2 cellular contexts compared by ENCODE assay signal in genomic region chr14:104650057-104650980, GRCh38.
TF ChIP-seq lines count a peak whose summit lies in the region.

No MANE protein-coding gene starts in this region.

TF ChIP-seq in GM12891, 5 proteins besides CTCF, POLR2A, EP300 and RAD21:
- no peak for TF ChIP-seq POLR2AphosphoS5 (IDR thresholded peaks at IDR 0.05; ENCODE audit: low read depth, low read length)
- TF ChIP-seq SPI1 (IDR thresholded peaks at IDR 0.05; ENCODE audit: low read depth, low read length) = peak; percentile 68
TF ChIP-seq in GM12891: peak in this region for 1.

TF ChIP-seq in K562, 482 proteins besides CTCF, POLR2A, EP300 and RAD21 (continues in another document):
- no peak for TF ChIP-seq THRAP3 (IDR thresholded peaks at IDR 0.05; ENCODE audit: borderline replicate concordance)
- TF ChIP-seq ZNF764 (CRISPR knock-in tag; IDR thresholded peaks at IDR 0.05; ENCODE audit: low read depth) = no peak
- peak; percentile 75 for TF ChIP-seq ZNF263 (CRISPR knock-in tag; IDR thresholded peaks at IDR 0.05; ENCODE audit: borderline replicate concordance)
- peak; percentile 40 to 80; a peak in 3 of 4 replicates for TF ChIP-seq MAZ (CRISPR knock-in tag; conservative IDR thresholded peaks at IDR 0.05 in 1 of 2, IDR thresholded peaks at IDR 0.05 in 1 of 2)
- TF ChIP-seq XRCC4 (IDR thresholded peaks at IDR 0.05; ENCODE audit: extremely low read depth, insufficient read depth, insufficient read length) = no peak
- no peak for TF ChIP-seq ZNF146 (CRISPR knock-in tag; IDR thresholded peaks at IDR 0.05; ENCODE audit: unreplicated experiment)
- no peak for TF ChIP-seq ZHX1 (conservative IDR thresholded peaks at IDR 0.05; ENCODE audit: low read length)
- no peak for TF ChIP-seq ZBTB26 (CRISPR knock-in tag; IDR thresholded peaks at IDR 0.05)
- no peak for TF ChIP-seq ARHGAP35 (IDR thresholded peaks at IDR 0.05; ENCODE audit: partially characterized antibody)
- no peak for TF ChIP-seq NFATC3 (IDR thresholded peaks at IDR 0.05)
- TF ChIP-seq ZNF740 (CRISPR knock-in tag; IDR thresholded peaks at IDR 0.05) = peak; percentile 66; the same call in 1 of the 2 replicates
- TF ChIP-seq ZNF740 (tag; IDR thresholded peaks at IDR 0.05) = no peak
- no peak for TF ChIP-seq RBM39 (optimal IDR thresholded peaks at IDR 0.05; ENCODE audit: low read depth, low read length)
- TF ChIP-seq HDAC3 (IDR thresholded peaks at IDR 0.05; ENCODE audit: borderline replicate concordance, partially characterized antibody) = no peak
- peak; percentile 45 for TF ChIP-seq EGR1 (conservative IDR thresholded peaks at IDR 0.05)
- TF ChIP-seq FOXK2 (conservative IDR thresholded peaks at IDR 0.05 in 1 of 2, IDR thresholded peaks at IDR 0.05 in 1 of 2; ENCODE audit: low read depth in 2 of 2) = no peak
- no peak for TF ChIP-seq ATF2 (CRISPR knock-in tag; IDR thresholded peaks at IDR 0.05)
- no peak for TF ChIP-seq STAT5A (IDR thresholded peaks at IDR 0.05; ENCODE audit: borderline replicate concordance, low read length)
- peak; percentile 91 for TF ChIP-seq PCBP1 (IDR thresholded peaks at IDR 0.05; ENCODE audit: low read depth, low read length, poor library complexity, severe bottlenecking)
- TF ChIP-seq KAT8 (IDR thresholded peaks at IDR 0.05; ENCODE audit: low read depth) = no peak
- TF ChIP-seq, protein P1, sequence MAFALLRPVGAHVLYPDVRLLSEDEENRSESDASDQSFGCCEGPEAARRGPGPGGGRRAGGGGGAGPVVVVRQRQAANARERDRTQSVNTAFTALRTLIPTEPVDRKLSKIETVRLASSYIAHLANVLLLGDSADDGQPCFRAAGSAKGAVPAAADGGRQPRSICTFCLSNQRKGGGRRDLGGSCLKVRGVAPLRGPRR (CRISPR knock-in tag; IDR thresholded peaks at IDR 0.05) = no peak
- no peak for TF ChIP-seq ZBTB5 (IDR thresholded peaks at IDR 0.05)
- TF ChIP-seq, protein P2, sequence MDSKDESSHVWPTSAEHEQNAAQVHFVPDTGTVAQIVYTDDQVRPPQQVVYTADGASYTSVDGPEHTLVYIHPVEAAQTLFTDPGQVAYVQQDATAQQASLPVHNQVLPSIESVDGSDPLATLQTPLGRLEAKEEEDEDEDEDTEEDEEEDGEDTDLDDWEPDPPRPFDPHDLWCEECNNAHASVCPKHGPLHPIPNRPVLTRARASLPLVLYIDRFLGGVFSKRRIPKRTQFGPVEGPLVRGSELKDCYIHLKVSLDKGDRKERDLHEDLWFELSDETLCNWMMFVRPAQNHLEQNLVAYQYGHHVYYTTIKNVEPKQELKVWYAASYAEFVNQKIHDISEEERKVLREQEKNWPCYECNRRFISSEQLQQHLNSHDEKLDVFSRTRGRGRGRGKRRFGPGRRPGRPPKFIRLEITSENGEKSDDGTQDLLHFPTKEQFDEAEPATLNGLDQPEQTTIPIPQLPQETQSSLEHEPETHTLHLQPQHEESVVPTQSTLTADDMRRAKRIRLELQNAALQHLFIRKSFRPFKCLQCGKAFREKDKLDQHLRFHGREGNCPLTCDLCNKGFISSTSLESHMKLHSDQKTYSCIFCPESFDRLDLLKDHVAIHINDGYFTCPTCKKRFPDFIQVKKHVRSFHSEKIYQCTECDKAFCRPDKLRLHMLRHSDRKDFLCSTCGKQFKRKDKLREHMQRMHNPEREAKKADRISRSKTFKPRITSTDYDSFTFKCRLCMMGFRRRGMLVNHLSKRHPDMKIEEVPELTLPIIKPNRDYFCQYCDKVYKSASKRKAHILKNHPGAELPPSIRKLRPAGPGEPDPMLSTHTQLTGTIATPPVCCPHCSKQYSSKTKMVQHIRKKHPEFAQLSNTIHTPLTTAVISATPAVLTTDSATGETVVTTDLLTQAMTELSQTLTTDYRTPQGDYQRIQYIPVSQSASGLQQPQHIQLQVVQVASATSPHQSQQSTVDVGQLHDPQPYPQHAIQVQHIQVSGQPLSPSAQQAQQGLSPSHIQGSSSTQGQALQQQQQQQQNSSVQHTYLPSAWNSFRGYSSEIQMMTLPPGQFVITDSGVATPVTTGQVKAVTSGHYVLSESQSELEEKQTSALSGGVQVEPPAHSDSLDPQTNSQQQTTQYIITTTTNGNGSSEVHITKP (IDR thresholded peaks at IDR 0.05; ENCODE audit: partially characterized antibody) = peak; percentile 90
- TF ChIP-seq ZNF584 (CRISPR knock-in tag; IDR thresholded peaks at IDR 0.05; ENCODE audit: low read depth) = no peak
- TF ChIP-seq RB1 (IDR thresholded peaks at IDR 0.05; ENCODE audit: low read depth) = 0 out of 2 replicates have a peak, but pooled peaks have one; percentile 48
- TF ChIP-seq ILK (tag; IDR thresholded peaks at IDR 0.05; ENCODE audit: borderline replicate concordance, low read depth) = no peak
- peak; percentile 59 for TF ChIP-seq SMC3 (conservative IDR thresholded peaks at IDR 0.05; ENCODE audit: insufficient read depth, low read depth, low read length)
- TF ChIP-seq HMG20A (CRISPR knock-in tag; conservative IDR thresholded peaks at IDR 0.05) = no peak
- TF ChIP-seq, protein P3, sequence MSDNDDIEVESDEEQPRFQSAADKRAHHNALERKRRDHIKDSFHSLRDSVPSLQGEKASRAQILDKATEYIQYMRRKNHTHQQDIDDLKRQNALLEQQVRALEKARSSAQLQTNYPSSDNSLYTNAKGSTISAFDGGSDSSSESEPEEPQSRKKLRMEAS (CRISPR knock-in tag; IDR thresholded peaks at IDR 0.05) = no peak
- TF ChIP-seq ZBTB7A (IDR thresholded peaks at IDR 0.05; ENCODE audit: borderline replicate concordance, control insufficient read depth, low read depth, low read length) = peak; percentile 91
- TF ChIP-seq TCFL5 (CRISPR knock-in tag; conservative IDR thresholded peaks at IDR 0.05) = no peak
- TF ChIP-seq, protein P4, sequence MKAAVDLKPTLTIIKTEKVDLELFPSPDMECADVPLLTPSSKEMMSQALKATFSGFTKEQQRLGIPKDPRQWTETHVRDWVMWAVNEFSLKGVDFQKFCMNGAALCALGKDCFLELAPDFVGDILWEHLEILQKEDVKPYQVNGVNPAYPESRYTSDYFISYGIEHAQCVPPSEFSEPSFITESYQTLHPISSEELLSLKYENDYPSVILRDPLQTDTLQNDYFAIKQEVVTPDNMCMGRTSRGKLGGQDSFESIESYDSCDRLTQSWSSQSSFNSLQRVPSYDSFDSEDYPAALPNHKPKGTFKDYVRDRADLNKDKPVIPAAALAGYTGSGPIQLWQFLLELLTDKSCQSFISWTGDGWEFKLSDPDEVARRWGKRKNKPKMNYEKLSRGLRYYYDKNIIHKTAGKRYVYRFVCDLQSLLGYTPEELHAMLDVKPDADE (conservative IDR thresholded peaks at IDR 0.05; ENCODE audit: control insufficient read depth, low read depth, low read length) = no peak
- no peak for TF ChIP-seq SIN3A (IDR thresholded peaks at IDR 0.05; ENCODE audit: borderline replicate concordance in 2 of 2, control insufficient read depth in 1 of 2, low read depth in 2 of 2, low read length in 2 of 2)
- 0 out of 2 replicates have a peak, but pooled peaks have one; percentile 35 for TF ChIP-seq CREM (IDR thresholded peaks at IDR 0.05; ENCODE audit: low read depth)
- TF ChIP-seq SP1 (CRISPR knock-in tag; IDR thresholded peaks at IDR 0.05) = no peak
- TF ChIP-seq, protein P5, sequence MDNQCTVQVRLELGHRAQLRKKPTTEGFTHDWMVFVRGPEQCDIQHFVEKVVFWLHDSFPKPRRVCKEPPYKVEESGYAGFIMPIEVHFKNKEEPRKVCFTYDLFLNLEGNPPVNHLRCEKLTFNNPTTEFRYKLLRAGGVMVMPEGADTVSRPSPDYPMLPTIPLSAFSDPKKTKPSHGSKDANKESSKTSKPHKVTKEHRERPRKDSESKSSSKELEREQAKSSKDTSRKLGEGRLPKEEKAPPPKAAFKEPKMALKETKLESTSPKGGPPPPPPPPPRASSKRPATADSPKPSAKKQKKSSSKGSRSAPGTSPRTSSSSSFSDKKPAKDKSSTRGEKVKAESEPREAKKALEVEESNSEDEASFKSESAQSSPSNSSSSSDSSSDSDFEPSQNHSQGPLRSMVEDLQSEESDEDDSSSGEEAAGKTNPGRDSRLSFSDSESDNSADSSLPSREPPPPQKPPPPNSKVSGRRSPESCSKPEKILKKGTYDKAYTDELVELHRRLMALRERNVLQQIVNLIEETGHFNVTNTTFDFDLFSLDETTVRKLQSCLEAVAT (IDR thresholded peaks at IDR 0.05) = no peak
- TF ChIP-seq MCM3 (IDR thresholded peaks at IDR 0.05) = no peak
- peak; percentile 45 for TF ChIP-seq HNRNPK (IDR thresholded peaks at IDR 0.05; ENCODE audit: low read depth, low read length, poor library complexity, severe bottlenecking)
- TF ChIP-seq U2AF1 (optimal IDR thresholded peaks at IDR 0.05; ENCODE audit: low read depth, low read length) = no peak
- no peak for TF ChIP-seq TAL1 (IDR thresholded peaks at IDR 0.05)
- no peak for TF ChIP-seq CHD1 (IDR thresholded peaks at IDR 0.05; ENCODE audit: low read length)
- TF ChIP-seq IRF9 (tag; IDR thresholded peaks at IDR 0.05) = no peak
- no peak for TF ChIP-seq BCOR (IDR thresholded peaks at IDR 0.05)
- TF ChIP-seq SAFB2 (IDR thresholded peaks at IDR 0.05; ENCODE audit: borderline replicate concordance, low read depth, low read length, severe bottlenecking) = no peak
- TF ChIP-seq EHMT2 (IDR thresholded peaks at IDR 0.05) = no peak
- no peak for TF ChIP-seq ZNF431 (CRISPR knock-in tag; IDR thresholded peaks at IDR 0.05)
- no peak for TF ChIP-seq NUFIP1 (IDR thresholded peaks at IDR 0.05; ENCODE audit: partially characterized antibody)
- TF ChIP-seq TGIF2 (CRISPR knock-in tag; IDR thresholded peaks at IDR 0.05) = no peak
- TF ChIP-seq FOS (IDR thresholded peaks at IDR 0.05; ENCODE audit: extremely low read depth, insufficient read length) = no peak
